ENCODE assay signal across 1 cellular context in genomic region chr1:33127001-33127823, GRCh38.
A peak's percentile ranks its signal among the peaks of the same experiment; 100 is the strongest.
TF ChIP-seq lines count a peak whose summit lies in the region.

No MANE protein-coding gene starts in this region.

TF ChIP-seq in SK-N-SH, 30 proteins besides CTCF, POLR2A, EP300 and RAD21 (continued from another document):
- TF ChIP-seq TEAD4 (IDR thresholded peaks at IDR 0.05; ENCODE audit: borderline replicate concordance, insufficient read depth) (no peak), REST (IDR thresholded peaks at IDR 0.05; ENCODE audit: low read depth, low read length) (peak; percentile 67), SMC3 (IDR thresholded peaks at IDR 0.05; ENCODE audit: low read depth, low read length) (peak; percentile 33), TAF1 (IDR thresholded peaks at IDR 0.05; ENCODE audit: borderline replicate concordance, low read depth, low read length) (peak; percentile 97), NRF1 (IDR thresholded peaks at IDR 0.05; ENCODE audit: low read depth, low read length) (peak; percentile 43), YY1 (IDR thresholded peaks at IDR 0.05; ENCODE audit: low read depth) (peak; percentile 83), MEF2A (IDR thresholded peaks at IDR 0.05; ENCODE audit: borderline replicate concordance, low read depth) (no peak), PBX3 (IDR thresholded peaks at IDR 0.05) (peak; percentile 95), CHD2 (IDR thresholded peaks at IDR 0.05; ENCODE audit: low read length, partially characterized antibody) (peak; percentile 88), TCF12 (IDR thresholded peaks at IDR 0.05) (peak; percentile 40; the same call in 1 of the 2 replicates)
